13 cellular contexts compared by ENCODE assay signal in the genomic region with DNA sequence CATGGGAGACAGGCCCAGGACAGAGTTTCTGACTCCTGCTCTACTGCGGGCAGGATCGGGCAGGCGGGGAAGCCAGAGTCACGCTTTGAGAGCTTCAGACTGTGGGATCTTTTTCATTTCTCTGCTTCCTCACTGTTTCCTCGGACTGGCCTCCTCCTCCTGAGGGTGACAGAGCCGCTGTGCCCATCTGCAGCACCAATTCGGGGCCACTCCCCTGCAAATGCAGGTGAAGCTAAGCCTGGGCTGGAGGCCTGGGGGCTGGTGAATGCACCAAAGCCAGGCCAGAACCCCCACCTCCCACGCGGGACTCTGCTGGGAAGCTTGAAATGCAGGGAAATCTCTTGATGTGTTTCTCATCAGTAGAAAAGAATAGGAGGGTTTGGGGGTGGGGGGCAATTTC.
DNase-seq lines count a peak whose midpoint lies in the region; ATAC-seq and TF ChIP-seq lines count a peak whose summit lies in the region.
"Had no signal": no experiment of that assay in that cellular context is flagged by ENCODE, and none has a peak within 500 bp of the region (broad histone marks: within the 10 kb centered on the region; RNA-seq: fewer than 3 reads in every experiment).

No MANE protein-coding gene starts in this region.

- H3K4me3 Mint-ChIP-seq in stimulated activated naive CD8-positive, alpha-beta T cell treated with anti-CD3 and anti-CD28 coated beads, Interleukin-15, Interleukin-2, amounts not matched to agents 100 ng/mL and 50 ng/mL, for 24 hours, result no peak overlapping the region
- H3K4me3 Mint-ChIP-seq in endothelial cell (ENCODE audit: unreplicated experiment) (no peak overlapping the region), nephron (peak overlapping the region in 2 of 3 experiments; percentile 0 to 25)
- H3K4me3 Mint-ChIP-seq: activated CD4-positive, alpha-beta T cell treated with anti-CD3 and anti-CD28 coated beads, Interleukin-2, amount 10 ng/mL, durations not matched to agents 7 days and 5 days had no signal

- DNase-seq in stimulated activated naive CD8-positive, alpha-beta T cell treated with anti-CD3 and anti-CD28 coated beads, Interleukin-15, Interleukin-2, amounts not matched to agents 100 U/mL and 50 U/mL, for 24 hours, result no peak
- peak; percentile 8 for DNase-seq in endothelial cell (ENCODE audit: low spot score)
- no peak for DNase-seq in stimulated activated CD4-positive, alpha-beta T cell treated with anti-CD3 and anti-CD28 coated beads, Interleukin-4, amount 100 ng/mL, for 24 hours
- no peak for DNase-seq in NK-92 (lab: John Stamatoyannopoulos, UW; ENCODE audit: unreplicated experiment)
- DNase-seq: activated CD4-positive, alpha-beta T cell treated with anti-CD3 and anti-CD28 coated beads, Interleukin-2, amount 10 ng/mL, durations not matched to agents 7 days and 5 days; islet precursor cell; NCI-H1092; NCI-H774; posterior cingulate gyrus had no signal

- peak overlapping the region; percentile 63 for H3K27ac Mint-ChIP-seq in stimulated activated naive CD8-positive, alpha-beta T cell treated with anti-CD3 and anti-CD28 coated beads, Interleukin-15, Interleukin-2, amounts not matched to agents 100 ng/mL and 50 ng/mL, for 24 hours
- H3K27ac Mint-ChIP-seq in endothelial cell (ENCODE audit: unreplicated experiment) (peak overlapping the region; percentile 88), nephron (peak overlapping the region; percentile 48 to 88 (median 74))
- H3K27ac Mint-ChIP-seq: activated CD4-positive, alpha-beta T cell treated with anti-CD3 and anti-CD28 coated beads, Interleukin-2, amount 10 ng/mL, durations not matched to agents 7 days and 5 days had no signal

- peaks cover 61% of the 10 kb centered on the region for H3K4me1 Mint-ChIP-seq in stimulated activated naive CD8-positive, alpha-beta T cell treated with anti-CD3 and anti-CD28 coated beads, Interleukin-15, Interleukin-2, amounts not matched to agents 100 ng/mL and 50 ng/mL, for 24 hours (ENCODE audit: low read depth)
- H3K4me1 Mint-ChIP-seq in endothelial cell (ENCODE audit: unreplicated experiment) (peaks cover 62% of the 10 kb centered on the region), nephron (peaks cover 59% of the 10 kb centered on the region)

- no peaks in the 10 kb centered on the region for H3K27me3 Mint-ChIP-seq in stimulated activated naive CD8-positive, alpha-beta T cell treated with anti-CD3 and anti-CD28 coated beads, Interleukin-15, Interleukin-2, amounts not matched to agents 100 ng/mL and 50 ng/mL, for 24 hours
- H3K27me3 Mint-ChIP-seq in endothelial cell (ENCODE audit: unreplicated experiment) (peaks cover 8% of the 10 kb centered on the region), nephron (ENCODE audit: low read depth) (peaks cover 3% of the 10 kb centered on the region)
- H3K27me3 Mint-ChIP-seq: activated CD4-positive, alpha-beta T cell treated with anti-CD3 and anti-CD28 coated beads, Interleukin-2, amount 10 ng/mL, durations not matched to agents 7 days and 5 days had no signal

- no peaks in the 10 kb centered on the region for H3K9me3 Mint-ChIP-seq in stimulated activated naive CD8-positive, alpha-beta T cell treated with anti-CD3 and anti-CD28 coated beads, Interleukin-15, Interleukin-2, amounts not matched to agents 100 ng/mL and 50 ng/mL, for 24 hours
- no peaks in the 10 kb centered on the region for H3K9me3 Mint-ChIP-seq in endothelial cell (ENCODE audit: unreplicated experiment)
- H3K9me3 Mint-ChIP-seq in nephron, result no peaks in the 10 kb centered on the region
- H3K9me3 Mint-ChIP-seq: activated CD4-positive, alpha-beta T cell treated with anti-CD3 and anti-CD28 coated beads, Interleukin-2, amount 10 ng/mL, durations not matched to agents 7 days and 5 days had no signal

- no peak for ATAC-seq in stimulated activated naive CD8-positive, alpha-beta T cell treated with anti-CD3 and anti-CD28 coated beads, Interleukin-15, Interleukin-2, amounts not matched to agents 100 U/mL and 50 U/mL, for 24 hours
- ATAC-seq in HG03039 (IDR thresholded peaks at IDR 0.05; ENCODE audit: unreplicated experiment) (no peak), HG03280 (IDR thresholded peaks at IDR 0.05; ENCODE audit: unreplicated experiment) (no peak)

- TF ChIP-seq CTCF in endothelial cell (IDR thresholded peaks at IDR 0.05; ENCODE audit: unreplicated experiment) (no peak), nephron (IDR thresholded peaks at IDR 0.05; ENCODE audit: unreplicated experiment in 3 of 3) (no peak)

- H3K36me3 Mint-ChIP-seq in stimulated activated naive CD8-positive, alpha-beta T cell treated with anti-CD3 and anti-CD28 coated beads, Interleukin-15, Interleukin-2, amounts not matched to agents 100 ng/mL and 50 ng/mL, for 24 hours (ENCODE audit: low read depth), result peaks cover 32% of the 10 kb centered on the region
- peaks cover 17% of the 10 kb centered on the region for H3K36me3 Mint-ChIP-seq in endothelial cell (ENCODE audit: low read depth, unreplicated experiment)
- peaks cover 3% of the 10 kb centered on the region for H3K36me3 Mint-ChIP-seq in nephron (ENCODE audit: low read depth)

Comparison
In these comparisons a context has a peak if more than half of its experiments do, and no peak if none do; other contexts are left out.
1. H3K4me3 Mint-ChIP-seq: peak in nephron (2 of 3); none in stimulated activated naive CD8-positive, alpha-beta T cell treated with anti-CD3 and anti-CD28 coated beads, Interleukin-15, Interleukin-2, amounts not matched to agents 100 ng/mL and 50 ng/mL, for 24 hours (single experiment) and endothelial cell (single experiment).
2. Peak in every context shown above with its lines, with median percentiles within 50 percentile points of each other: H3K27ac Mint-ChIP-seq.